In genomic region chr14:52078721-52079120, GRCh38 we compare ENCODE assay signal across 13 cellular contexts.
"Had no signal": no experiment of that assay in that cellular context is flagged by ENCODE, and none has a peak within 500 bp of the region (broad histone marks: within the 10 kb centered on the region; RNA-seq: fewer than 3 reads in every experiment).

No MANE protein-coding gene starts in this region.

- H3K27me3 ChIP-seq: adrenal gland, transverse colon had no signal

- H3K36me3 Mint-ChIP-seq: immature natural killer cell; stimulated activated effector memory CD8-positive, alpha-beta T cell treated with anti-CD3 and anti-CD28 coated beads, Interleukin-12 subunit alpha, Interleukin-12 subunit beta, amount 100 ng/mL, for 72 hours had no signal

- H3K27ac ChIP-seq: transverse colon had no signal

- H3K4me1 Mint-ChIP-seq: memory B cell had no signal

- DNase-seq: activated naive CD4-positive, alpha-beta T cell treated with anti-CD3 and anti-CD28 coated beads, Interleukin-2, amount 50 U/mL, for 16 hours; adrenal gland; effector memory CD8-positive, alpha-beta T cell; erythroblast; immature natural killer cell; retina; transverse colon had no signal

- ATAC-seq: activated CD4-positive, CD25-positive, alpha-beta regulatory T cell treated with anti-CD3 and anti-CD28 coated beads, Interleukin-2, amount 50 U/mL, for 24 hours; effector memory CD8-positive, alpha-beta T cell; stimulated activated effector memory CD8-positive, alpha-beta T cell treated with anti-CD3 and anti-CD28 coated beads, Interleukin-12 subunit alpha, Interleukin-12 subunit beta, amount 100 ng/mL, for 72 hours had no signal

- H3K9me3 Mint-ChIP-seq: activated T-helper 2 cell treated with anti-CD3 and anti-CD28 coated beads, Interferon-gamma antibody, Interleukin-2, Interleukin-4, amounts not matched to agents 10 μg/mL and 5 μg/mL and 100 μg/mL, durations not matched to agents 14 hours and 24 hours and 36 hours; central memory CD8-positive, alpha-beta T cell; effector memory CD8-positive, alpha-beta T cell; immature natural killer cell; neural crest cell; stimulated activated effector memory CD8-positive, alpha-beta T cell treated with anti-CD3 and anti-CD28 coated beads, Interleukin-12 subunit alpha, Interleukin-12 subunit beta, amount 100 ng/mL, for 72 hours had no signal

- H3K4me3 ChIP-seq: adrenal gland, transverse colon had no signal

- H3K27me3 Mint-ChIP-seq: central memory CD8-positive, alpha-beta T cell had no signal

- H3K9me3 ChIP-seq: adrenal gland, transverse colon had no signal

- H3K4me3 Mint-ChIP-seq: central memory CD8-positive, alpha-beta T cell; effector memory CD8-positive, alpha-beta T cell; immature natural killer cell; memory B cell; neural crest cell; stimulated activated effector memory CD8-positive, alpha-beta T cell treated with anti-CD3 and anti-CD28 coated beads, Interleukin-12 subunit alpha, Interleukin-12 subunit beta, amount 100 ng/mL, for 72 hours had no signal

- H3K4me1 ChIP-seq: transverse colon had no signal

- H3K27ac Mint-ChIP-seq: activated T-helper 2 cell treated with anti-CD3 and anti-CD28 coated beads, Interferon-gamma antibody, Interleukin-2, Interleukin-4, amounts not matched to agents 10 μg/mL and 5 μg/mL and 100 μg/mL, durations not matched to agents 14 hours and 24 hours and 36 hours; effector memory CD8-positive, alpha-beta T cell; immature natural killer cell; memory B cell; stimulated activated effector memory CD8-positive, alpha-beta T cell treated with anti-CD3 and anti-CD28 coated beads, Interleukin-12 subunit alpha, Interleukin-12 subunit beta, amount 100 ng/mL, for 72 hours had no signal

- H3K36me3 ChIP-seq: adrenal gland, transverse colon had no signal
